In genomic region chr12:3496964-3497363, GRCh38 we compare ENCODE assay signal across 12 cellular contexts. TPM values are rescaled to one million over a fixed set of nuclear protein-coding genes. Genes with fewer than 3 reads are reported as not detected.
DNase-seq lines count a peak whose midpoint lies in the region; ATAC-seq and TF ChIP-seq lines count a peak whose summit lies in the region.
"Had no signal": no experiment of that assay in that cellular context is flagged by ENCODE, and none has a peak within 500 bp of the region (broad histone marks: within the 10 kb centered on the region; RNA-seq: fewer than 3 reads in every experiment).

No MANE protein-coding gene starts in this region.

- H3K36me3 ChIP-seq in Karpas-422 (ENCODE audit: insufficient read depth, low read length) (no peaks in the 10 kb centered on the region), RWPE2 (ENCODE audit: low read depth) (no peaks in the 10 kb centered on the region)
- H3K36me3 ChIP-seq: ascending aorta had no signal

- H3K9me3 ChIP-seq in Karpas-422 (ENCODE audit: low read length), result no peaks in the 10 kb centered on the region
- H3K9me3 ChIP-seq in RWPE2 (ENCODE audit: severe bottlenecking), result no peaks in the 10 kb centered on the region
- H3K9me3 ChIP-seq: ascending aorta had no signal

- ATAC-seq in RWPE2 (ENCODE audit: low read depth) (peak; percentile 51; the same call in 2 of the 3 replicates), HG03565 (IDR thresholded peaks at IDR 0.05; ENCODE audit: unreplicated experiment) (no peak), HG03159 (IDR thresholded peaks at IDR 0.05; ENCODE audit: unreplicated experiment) (no peak)

- H3K4me3 ChIP-seq in Karpas-422 (ENCODE audit: low read length) (no peak overlapping the region), RWPE2 (ENCODE audit: severe bottlenecking) (no peak overlapping the region), coronary artery (no peak overlapping the region)
- H3K4me3 ChIP-seq: ascending aorta had no signal

- H3K27me3 ChIP-seq in Karpas-422 (ENCODE audit: low read length), result no peaks in the 10 kb centered on the region
- H3K27me3 ChIP-seq in RWPE2 (ENCODE audit: insufficient read depth, poor library complexity, severe bottlenecking), result peaks cover 46% of the 10 kb centered on the region

- no peaks in the 10 kb centered on the region for H3K9me2 ChIP-seq in Karpas-422 (replicated peaks; ENCODE audit: insufficient read depth, low read length)

- DNase-seq in NCI-H1105 treated with DMSO at 0.1 percent for 48 hours (lab: John Stamatoyannopoulos, UW), result peak; percentile 43
- no peak for DNase-seq in NCI-H1105 (lab: John Stamatoyannopoulos, UW)
- DNase-seq in Karpas-422, result peak; percentile 61
- DNase-seq in RWPE2 (ENCODE audit: low spot score), result no peak
- DNase-seq in kidney tubule cell (ENCODE audit: low spot score), result peak; percentile 8
- no peak for DNase-seq in coronary artery (ENCODE audit: low spot score)
- DNase-seq: erythroblast; stimulated activated CD4-positive, alpha-beta T cell treated with anti-CD3 and anti-CD28 coated beads, Interleukin-4, amount 100 ng/mL, for 4 hours had no signal

- no peaks in the 10 kb centered on the region for H3K79me2 ChIP-seq in Karpas-422 (ENCODE audit: low read length)

- no peak overlapping the region for H2AFZ ChIP-seq in Karpas-422 (ENCODE audit: low read length)

- no peak overlapping the region for H3K9ac ChIP-seq in Karpas-422 (ENCODE audit: low read length)

- no peaks in the 10 kb centered on the region for H4K20me1 ChIP-seq in Karpas-422 (ENCODE audit: insufficient read depth, low read depth, low read length)

- no peak overlapping the region for H3K4me2 ChIP-seq in Karpas-422 (ENCODE audit: low read depth, low read length, poor library complexity, severe bottlenecking)

- H3K4me1 ChIP-seq in Karpas-422 (ENCODE audit: low read length), result no peaks in the 10 kb centered on the region
- H3K4me1 ChIP-seq in RWPE2 (ENCODE audit: insufficient read depth, poor library complexity, severe bottlenecking), result no peaks in the 10 kb centered on the region
- H3K4me1 ChIP-seq: ascending aorta had no signal

- H3K27ac ChIP-seq in Karpas-422 (ENCODE audit: low read length) (no peak overlapping the region), RWPE2 (ENCODE audit: poor library complexity, severe bottlenecking) (no peak overlapping the region), coronary artery (no peak overlapping the region)
- H3K27ac ChIP-seq: ascending aorta had no signal

- TF ChIP-seq CTCF in RWPE2 (IDR thresholded peaks at IDR 0.05; ENCODE audit: poor library complexity, severe bottlenecking) (peak; percentile 31), coronary artery (IDR thresholded peaks at IDR 0.05) (no peak)

RNA-seq across cellular contexts. Expression of gene PRMT8, which starts 6.0 kb away (rescaled TPM):
- total RNA-seq in Karpas-422 (2014; rRNA removed; shearing (Covaris generic); ENCODE audit: low replicate concordance), result not detected in 2 replicates
- total RNA-seq: ascending aorta, NCI-H460 had no signal

Comparison
In these comparisons a context has a peak if more than half of its experiments do, and no peak if none do; other contexts are left out.
1. DNase-seq: peak in NCI-H1105 treated with DMSO at 0.1 percent for 48 hours (single experiment), Karpas-422 (single experiment) and kidney tubule cell (single experiment); none in NCI-H1105 (single experiment), RWPE2 (single experiment) and coronary artery (single experiment).